Comparison of ENCODE assay signal across 22 cellular contexts in genomic region chr12:124855275-124855957, GRCh38. TPM values are rescaled to one million over a fixed set of nuclear protein-coding genes. Genes with fewer than 3 reads are reported as not detected.
DNase-seq lines count a peak whose midpoint lies in the region; ATAC-seq and TF ChIP-seq lines count a peak whose summit lies in the region.
"Had no signal": no experiment of that assay in that cellular context is flagged by ENCODE, and none has a peak within 500 bp of the region (broad histone marks: within the 10 kb centered on the region; RNA-seq: fewer than 3 reads in every experiment).

No MANE protein-coding gene starts in this region.

- H3K27me3 Mint-ChIP-seq in GM23338 (ENCODE audit: insufficient read depth, low read depth, poor library complexity), result peaks cover 14% of the 10 kb centered on the region
- H3K27me3 Mint-ChIP-seq in brain, result no peaks in the 10 kb centered on the region
- H3K27me3 Mint-ChIP-seq in stimulated activated memory B cell treated with anti-CD40 and anti-IgM and Interleukin-4, amounts not matched to agents 10 μg/mL and 1 μg/mL and 100 μg/mL, for 72 hours, result no peaks in the 10 kb centered on the region
- no peaks in the 10 kb centered on the region for H3K27me3 Mint-ChIP-seq in activated CD8-positive, alpha-beta T cell treated with anti-CD3 and anti-CD28 coated beads, Interleukin-2, amount 10 ng/mL, durations not matched to agents 7 days and 5 days (ENCODE audit: low read depth)

- no peak overlapping the region; the same call in 2 of the 3 replicates for H3K4me3 Mint-ChIP-seq in GM23338
- H3K4me3 Mint-ChIP-seq in brain, result no peak overlapping the region
- H3K4me3 Mint-ChIP-seq in stimulated activated memory B cell treated with anti-CD40 and anti-IgM and Interleukin-4, amounts not matched to agents 10 μg/mL and 1 μg/mL and 100 μg/mL, for 72 hours, result no peak overlapping the region
- no peak overlapping the region for H3K4me3 Mint-ChIP-seq in activated CD8-positive, alpha-beta T cell treated with anti-CD3 and anti-CD28 coated beads, Interleukin-2, amount 10 ng/mL, durations not matched to agents 7 days and 5 days
- H3K4me3 Mint-ChIP-seq: CD8-positive, alpha-beta memory T cell; natural killer cell had no signal

- H4K20me1 ChIP-seq in GM23338 (replicated peaks; ENCODE audit: insufficient read depth), result peaks cover 19% of the 10 kb centered on the region

- TF ChIP-seq CTCF in GM23338 (conservative IDR thresholded peaks at IDR 0.05; ENCODE audit: low read depth in 2 of 2), result no peak
- TF ChIP-seq CTCF in brain (conservative IDR thresholded peaks at IDR 0.05), result no peak
- TF ChIP-seq CTCF in lower lobe of right lung (IDR thresholded peaks at IDR 0.05), result no peak

- no peak overlapping the region for H3K4me2 ChIP-seq in GM23338
- H3K4me2 ChIP-seq: PC-9, smooth muscle cell had no signal

- no peaks in the 10 kb centered on the region for H3K36me3 ChIP-seq in GM23338 (ENCODE audit: insufficient read depth)
- H3K36me3 ChIP-seq in lower lobe of right lung, result no peaks in the 10 kb centered on the region
- H3K36me3 ChIP-seq: SJSA1 had no signal

- intact Hi-C loops in lower lobe of right lung (cut with DNase I), result no loop called here

- CTCF ChIA-PET in activated CD8-positive, alpha-beta T cell treated with anti-CD3 and anti-CD28 coated beads, Interleukin-2, amount 10 ng/mL, durations not matched to agents 7 days and 5 days (lab: Charles Lee), result no interaction called here

- H3F3A ChIP-seq in GM23338 (replicated peaks; ENCODE audit: low read depth), result 0 out of 2 replicates have a peak, but pooled peaks cover 3% of the 10 kb centered on the region

- POLR2A ChIA-PET in activated CD8-positive, alpha-beta T cell treated with anti-CD3 and anti-CD28 coated beads, Interleukin-2, amount 10 ng/mL, durations not matched to agents 7 days and 5 days (lab: Charles Lee), result no interaction called here

- 0 out of 2 replicates have a peak, but pooled peaks cover 8% of the 10 kb centered on the region for H3K4me1 ChIP-seq in GM23338 (ENCODE audit: insufficient read depth)
- H3K4me1 ChIP-seq in lower lobe of right lung, result peaks cover 45% of the 10 kb centered on the region
- H3K4me1 ChIP-seq: SJSA1 had no signal

- no peaks in the 10 kb centered on the region for H3K27me3 ChIP-seq in GM23338 (ENCODE audit: insufficient read depth)
- H3K27me3 ChIP-seq in lower lobe of right lung (ENCODE audit: low read depth), result no peaks in the 10 kb centered on the region
- H3K27me3 ChIP-seq: SJSA1 had no signal

- peaks cover 12% of the 10 kb centered on the region; the same call in 2 of the 3 replicates for H3K36me3 Mint-ChIP-seq in GM23338 (ENCODE audit: low read depth)
- H3K36me3 Mint-ChIP-seq in brain, result peaks cover 35% of the 10 kb centered on the region
- peaks cover 46% of the 10 kb centered on the region for H3K36me3 Mint-ChIP-seq in stimulated activated memory B cell treated with anti-CD40 and anti-IgM and Interleukin-4, amounts not matched to agents 10 μg/mL and 1 μg/mL and 100 μg/mL, for 72 hours
- no peaks in the 10 kb centered on the region for H3K36me3 Mint-ChIP-seq in activated CD8-positive, alpha-beta T cell treated with anti-CD3 and anti-CD28 coated beads, Interleukin-2, amount 10 ng/mL, durations not matched to agents 7 days and 5 days (ENCODE audit: low read depth)
- H3K36me3 Mint-ChIP-seq: natural killer cell had no signal

- H3K9me3 ChIP-seq in lower lobe of right lung, result no peaks in the 10 kb centered on the region
- H3K9me3 ChIP-seq: SJSA1 had no signal

- H2AFZ ChIP-seq in GM23338, result no peak overlapping the region
- H2AFZ ChIP-seq: PC-9 had no signal

- DNase-seq in GM23338 (ENCODE audit: low spot score) (no peak), lower lobe of right lung (no peak), anterior cingulate cortex (lab: John Stamatoyannopoulos, UW) (no peak)
- DNase-seq in activated CD8-positive, alpha-beta T cell treated with anti-CD3 and anti-CD28 coated beads, Interleukin-2, amount 10 ng/mL, durations not matched to agents 7 days and 5 days, result no peak
- DNase-seq: activated CD4-positive, alpha-beta T cell treated with anti-CD3 and anti-CD28 coated beads, Interleukin-2, amount 50 U/mL, for 1 hour; activated CD8-positive, alpha-beta memory T cell treated with anti-CD3 and anti-CD28 coated beads, Interleukin-2, amount 50 U/mL, for 48 hours; activated effector memory CD4-positive, alpha-beta T cell treated with Interleukin-2 at 50 U/mL for 16 hours; foreskin fibroblast; Karpas-422; natural killer cell; NCI-H1092; NCI-H2029; NCI-H446; PC-9; stimulated activated CD4-positive, alpha-beta T cell treated with anti-CD3 and anti-CD28 coated beads, Interleukin-4, amount 100 ng/mL, for 4 hours had no signal

- no peaks in the 10 kb centered on the region for H3K9me2 ChIP-seq in GM23338 (ENCODE audit: insufficient read depth)

- H3K27ac ChIP-seq in GM23338 (ENCODE audit: low read depth) (no peak overlapping the region), lower lobe of right lung (peak overlapping the region; percentile 24)
- H3K27ac ChIP-seq: PC-9, SJSA1 had no signal

- ATAC-seq in GM23338, result no peak
- no peak for ATAC-seq in lower lobe of right lung
- ATAC-seq in stimulated activated memory B cell treated with anti-CD40 and anti-IgM and Interleukin-4, amounts not matched to agents 10 μg/mL and 1 μg/mL and 100 μg/mL, for 72 hours, result no peak
- no peak for ATAC-seq in activated CD8-positive, alpha-beta T cell treated with anti-CD3 and anti-CD28 coated beads, Interleukin-2, amount 10 ng/mL, durations not matched to agents 7 days and 5 days
- ATAC-seq in HG02884 (IDR thresholded peaks at IDR 0.05; ENCODE audit: unreplicated experiment), result no peak
- no peak for ATAC-seq in GM19397 (IDR thresholded peaks at IDR 0.05; ENCODE audit: unreplicated experiment)
- ATAC-seq: natural killer cell had no signal

- H3K27ac Mint-ChIP-seq in GM23338 (0 out of 2 replicates have a peak overlapping the region, but pooled peaks have one; percentile 43), brain (peak overlapping the region in 3 of 5 experiments; percentile 49 to 89 (median 52))
- peak overlapping the region; percentile 35 for H3K27ac Mint-ChIP-seq in stimulated activated memory B cell treated with anti-CD40 and anti-IgM and Interleukin-4, amounts not matched to agents 10 μg/mL and 1 μg/mL and 100 μg/mL, for 72 hours
- no peak overlapping the region for H3K27ac Mint-ChIP-seq in activated CD8-positive, alpha-beta T cell treated with anti-CD3 and anti-CD28 coated beads, Interleukin-2, amount 10 ng/mL, durations not matched to agents 7 days and 5 days
- H3K27ac Mint-ChIP-seq: natural killer cell had no signal

- H3K4me3 ChIP-seq in GM23338, result no peak overlapping the region
- no peak overlapping the region for H3K4me3 ChIP-seq in lower lobe of right lung
- H3K4me3 ChIP-seq: PC-9, SJSA1, smooth muscle cell had no signal

- H3K9me3 Mint-ChIP-seq in GM23338 (no peaks in the 10 kb centered on the region), brain (no peaks in the 10 kb centered on the region)
- no peaks in the 10 kb centered on the region for H3K9me3 Mint-ChIP-seq in stimulated activated memory B cell treated with anti-CD40 and anti-IgM and Interleukin-4, amounts not matched to agents 10 μg/mL and 1 μg/mL and 100 μg/mL, for 72 hours
- H3K9me3 Mint-ChIP-seq in activated CD8-positive, alpha-beta T cell treated with anti-CD3 and anti-CD28 coated beads, Interleukin-2, amount 10 ng/mL, durations not matched to agents 7 days and 5 days (ENCODE audit: insufficient read depth), result no peaks in the 10 kb centered on the region
- H3K9me3 Mint-ChIP-seq: CD8-positive, alpha-beta memory T cell; natural killer cell had no signal

- H3K79me2 ChIP-seq in GM23338 (replicated peaks; ENCODE audit: insufficient read depth), result peaks cover 75% of the 10 kb centered on the region

- H3K4me1 Mint-ChIP-seq in GM23338, result peaks cover 22% of the 10 kb centered on the region
- peaks cover 38% of the 10 kb centered on the region for H3K4me1 Mint-ChIP-seq in brain
- H3K4me1 Mint-ChIP-seq in stimulated activated memory B cell treated with anti-CD40 and anti-IgM and Interleukin-4, amounts not matched to agents 10 μg/mL and 1 μg/mL and 100 μg/mL, for 72 hours, result peaks cover 52% of the 10 kb centered on the region
- H3K4me1 Mint-ChIP-seq in activated CD8-positive, alpha-beta T cell treated with anti-CD3 and anti-CD28 coated beads, Interleukin-2, amount 10 ng/mL, durations not matched to agents 7 days and 5 days (ENCODE audit: low read depth), result peaks cover 17% of the 10 kb centered on the region

TF ChIP-seq in GM23338, 12 proteins besides CTCF, POLR2A, EP300 and RAD21:
- no peak for TF ChIP-seq EZH2 (IDR thresholded peaks at IDR 0.05; ENCODE audit: low read depth, unreplicated experiment)

RNA-seq across cellular contexts. Expression of gene SCARB1, which starts 8.2 kb away (rescaled TPM):
- 49.3 and 62.5 TPM in 2 replicates for total RNA-seq in GM23338 (2014; rRNA removed; shearing (Covaris generic))
- 31.0 TPM in 2 replicates for polyA plus RNA-seq in GM23338 (2016; fragmentation: Nextera tagmentation; extraction: Ambion mirVana)
- polyA plus RNA-seq in brain (ENCODE audit: insufficient read depth, low read depth, low replicate concordance), result 44.7 TPM
- total RNA-seq in lower lobe of right lung, result 24.0 TPM
- 10 to 100 TPM; 12.5 to 14.6 TPM for total RNA-seq in activated CD8-positive, alpha-beta T cell treated with anti-CD3 and anti-CD28 coated beads, Interleukin-2, amount 10 ng/mL, durations not matched to agents 7 days and 5 days

RNA-seq across cellular contexts. Expression of gene UBC, which starts 59.0 kb away (rescaled TPM):
- 665 and 754 TPM in 2 replicates for total RNA-seq in GM23338 (2014; rRNA removed; shearing (Covaris generic))
- polyA plus RNA-seq in GM23338 (2016; fragmentation: Nextera tagmentation; extraction: Ambion mirVana), result 511 and 519 TPM in 2 replicates
- polyA plus RNA-seq in brain (ENCODE audit: insufficient read depth, low read depth, low replicate concordance), result 912 TPM
- total RNA-seq in lower lobe of right lung, result 977 TPM
- total RNA-seq in activated CD8-positive, alpha-beta T cell treated with anti-CD3 and anti-CD28 coated beads, Interleukin-2, amount 10 ng/mL, durations not matched to agents 7 days and 5 days, result 100 to 1,000 TPM; 974 to 998 TPM
